ENCODE assay signal across 8 cellular contexts in genomic region chr1:101051688-101052638, GRCh38. TPM values are rescaled to one million over a fixed set of nuclear protein-coding genes. Genes with fewer than 3 reads are reported as not detected.
DNase-seq lines count a peak whose midpoint lies in the region; ATAC-seq lines count a peak whose summit lies in the region.

No MANE protein-coding gene starts in this region.

- peaks cover 8 to 35% (median 19%) of the 10 kb centered on the region in 3 donors for H3K4me1 Mint-ChIP-seq in CD8-positive, alpha-beta memory T cell
- H3K4me1 Mint-ChIP-seq in T-helper 2 cell treated with Interferon-gamma antibody and Interleukin-4, amounts not matched to agents 5 μg/mL and 100 μg/mL, for 36 hours (ENCODE audit: low read depth): peaks cover 19% of the 10 kb centered on the region

- peak overlapping the region in 5 of 8 donors; percentile 18 to 77 (median 29) for H3K27ac Mint-ChIP-seq in CD8-positive, alpha-beta memory T cell
- H3K27ac Mint-ChIP-seq in T-helper 2 cell treated with Interferon-gamma antibody and Interleukin-4, amounts not matched to agents 5 μg/mL and 100 μg/mL, for 36 hours: no peak overlapping the region

- no peaks in the 10 kb centered on the region for H3K36me3 ChIP-seq in CD8-positive, alpha-beta memory T cell (ENCODE audit: insufficient read depth, low read length)
- no peaks in the 10 kb centered on the region for H3K36me3 ChIP-seq in mesenchymal stem cell (ENCODE audit: control insufficient read depth in 1 of 2, insufficient read depth in 2 of 2, low read depth in 1 of 2, low read length in 2 of 2)

- no peak overlapping the region for H2AK5ac ChIP-seq in mesenchymal stem cell (ENCODE audit: low read length, severe bottlenecking)

- no peak overlapping the region for H3K14ac ChIP-seq in mesenchymal stem cell (ENCODE audit: low read length in 2 of 2)

- H3K79me1 ChIP-seq in mesenchymal stem cell (replicated peaks; ENCODE audit: low read length, poor library complexity, severe bottlenecking): peaks cover 4% of the 10 kb centered on the region

- no peak overlapping the region for H3K23ac ChIP-seq in mesenchymal stem cell (ENCODE audit: low read length in 2 of 2)

- no peak overlapping the region for H3K9ac ChIP-seq in mesenchymal stem cell (ENCODE audit: low read length)

- ATAC-seq in GM19023 (IDR thresholded peaks at IDR 0.05; ENCODE audit: unreplicated experiment) (peak; percentile 92), HG02840 (IDR thresholded peaks at IDR 0.05; ENCODE audit: low FRiP score, unreplicated experiment) (peak; percentile 90)

- H3K4me3 Mint-ChIP-seq in CD8-positive, alpha-beta memory T cell: no peak overlapping the region
- H3K4me3 Mint-ChIP-seq in T-helper 2 cell treated with Interferon-gamma antibody and Interleukin-4, amounts not matched to agents 5 μg/mL and 100 μg/mL, for 36 hours: no peak overlapping the region

- no peaks in the 10 kb centered on the region for H3K9me3 Mint-ChIP-seq in CD8-positive, alpha-beta memory T cell
- no peaks in the 10 kb centered on the region for H3K9me3 Mint-ChIP-seq in T-helper 2 cell treated with Interferon-gamma antibody and Interleukin-4, amounts not matched to agents 5 μg/mL and 100 μg/mL, for 36 hours

- no peaks in the 10 kb centered on the region for H3K9me3 ChIP-seq in CD8-positive, alpha-beta memory T cell (ENCODE audit: low read length)
- H3K9me3 ChIP-seq in mesenchymal stem cell (ENCODE audit: control insufficient read depth, low read length): no peaks in the 10 kb centered on the region

- no peak overlapping the region for H4K91ac ChIP-seq in mesenchymal stem cell (ENCODE audit: low read length)

- CTCF ChIA-PET in CD8-positive, alpha-beta memory T cell (lab: Charles Lee): no interaction called here

- H4K8ac ChIP-seq in mesenchymal stem cell (ENCODE audit: low read length): no peak overlapping the region

- no peak overlapping the region for H3K4ac ChIP-seq in mesenchymal stem cell (ENCODE audit: low read depth in 1 of 2, low read length in 2 of 2)

- no peak overlapping the region for H3K18ac ChIP-seq in mesenchymal stem cell (ENCODE audit: low read depth in 1 of 2, low read length in 2 of 2)

- POLR2A ChIA-PET in CD8-positive, alpha-beta memory T cell (lab: Charles Lee): no interaction called here

- H3K4me1 ChIP-seq in CD8-positive, alpha-beta memory T cell (ENCODE audit: insufficient read depth, low read length): no peaks in the 10 kb centered on the region
- H3K4me1 ChIP-seq in mesenchymal stem cell (ENCODE audit: control insufficient read depth, insufficient read depth, low read depth, low read length): no peaks in the 10 kb centered on the region

- no peak overlapping the region for H2BK15ac ChIP-seq in mesenchymal stem cell (ENCODE audit: low read depth, poor library complexity, severe bottlenecking)

- no peak overlapping the region for H2BK5ac ChIP-seq in mesenchymal stem cell (ENCODE audit: low read depth, low read length, poor library complexity, severe bottlenecking)

- no peaks in the 10 kb centered on the region for H3K27me3 ChIP-seq in CD8-positive, alpha-beta memory T cell (ENCODE audit: insufficient read depth, low read length, poor library complexity, severe bottlenecking)
- H3K27me3 ChIP-seq in mesenchymal stem cell (ENCODE audit: control insufficient read depth in 1 of 2, insufficient read depth in 1 of 2, low read length in 2 of 2): no peaks in the 10 kb centered on the region

- no peak for DNase-seq in CD8-positive, alpha-beta memory T cell
- DNase-seq in NCI-H1105 treated with DMSO at 0.1 percent for 48 hours (lab: John Stamatoyannopoulos, UW) (peak; percentile 51), mesenchymal stem cell (no peak)
- no peak for DNase-seq in T-helper 2 cell treated with Interferon-gamma antibody and Interleukin-4, amounts not matched to agents 5 μg/mL and 100 μg/mL, for 36 hours (ENCODE audit: low spot score)
- DNase-seq in activated CD4-positive, alpha-beta T cell treated with anti-CD3 and anti-CD28 coated beads, Interleukin-2, amount 50 U/mL, for 1 hour: no peak
- no peak for DNase-seq in stimulated activated naive CD4-positive, alpha-beta T cell (lab: John Stamatoyannopoulos, UW)

- no peak overlapping the region for H3K4me2 ChIP-seq in mesenchymal stem cell (ENCODE audit: low read length, poor library complexity, severe bottlenecking)

- H2BK12ac ChIP-seq in mesenchymal stem cell (ENCODE audit: low read length in 2 of 2): no peak overlapping the region

- WGBS in mesenchymal stem cell: 87% methylated on average over 3 of the region's 3 CpGs

- no peak overlapping the region for H3K4me3 ChIP-seq in CD8-positive, alpha-beta memory T cell (ENCODE audit: low read length)
- H3K4me3 ChIP-seq in mesenchymal stem cell (ENCODE audit: insufficient read depth in 1 of 2, low read depth in 1 of 2, low read length in 2 of 2): no peak overlapping the region

- no peak overlapping the region for H3K27ac ChIP-seq in CD8-positive, alpha-beta memory T cell (ENCODE audit: low read depth, low read length)
- H3K27ac ChIP-seq in mesenchymal stem cell (ENCODE audit: low read length, poor library complexity, severe bottlenecking): no peak overlapping the region

- H2AFZ ChIP-seq in mesenchymal stem cell (ENCODE audit: low read depth, low read length): no peak overlapping the region

- H2BK120ac ChIP-seq in mesenchymal stem cell (ENCODE audit: low read depth, low read length): no peak overlapping the region

- no peaks in the 10 kb centered on the region for H3K27me3 Mint-ChIP-seq in CD8-positive, alpha-beta memory T cell
- H3K27me3 Mint-ChIP-seq in T-helper 2 cell treated with Interferon-gamma antibody and Interleukin-4, amounts not matched to agents 5 μg/mL and 100 μg/mL, for 36 hours (ENCODE audit: low read depth): no peaks in the 10 kb centered on the region

- peaks cover 0 to 5% (median 4%) of the 10 kb centered on the region in 3 donors for H3K36me3 Mint-ChIP-seq in CD8-positive, alpha-beta memory T cell
- H3K36me3 Mint-ChIP-seq in T-helper 2 cell treated with Interferon-gamma antibody and Interleukin-4, amounts not matched to agents 5 μg/mL and 100 μg/mL, for 36 hours (ENCODE audit: low read depth): peaks cover 22% of the 10 kb centered on the region

RNA-seq across cellular contexts. Expression of gene DPH5, which starts 26.4 kb away (rescaled TPM):
- 10 to 100 TPM; 58.5 to 68.6 TPM for total RNA-seq in CD8-positive, alpha-beta memory T cell
- 38.6 TPM for polyA plus RNA-seq in CD8-positive, alpha-beta memory T cell
- 37.4 TPM for polyA plus RNA-seq in mesenchymal stem cell (2013, experiment 1 of 2)
- polyA plus RNA-seq in mesenchymal stem cell (2013, experiment 2 of 2): 37.8 TPM
